2 cellular contexts compared by ENCODE assay signal in the genomic region with DNA sequence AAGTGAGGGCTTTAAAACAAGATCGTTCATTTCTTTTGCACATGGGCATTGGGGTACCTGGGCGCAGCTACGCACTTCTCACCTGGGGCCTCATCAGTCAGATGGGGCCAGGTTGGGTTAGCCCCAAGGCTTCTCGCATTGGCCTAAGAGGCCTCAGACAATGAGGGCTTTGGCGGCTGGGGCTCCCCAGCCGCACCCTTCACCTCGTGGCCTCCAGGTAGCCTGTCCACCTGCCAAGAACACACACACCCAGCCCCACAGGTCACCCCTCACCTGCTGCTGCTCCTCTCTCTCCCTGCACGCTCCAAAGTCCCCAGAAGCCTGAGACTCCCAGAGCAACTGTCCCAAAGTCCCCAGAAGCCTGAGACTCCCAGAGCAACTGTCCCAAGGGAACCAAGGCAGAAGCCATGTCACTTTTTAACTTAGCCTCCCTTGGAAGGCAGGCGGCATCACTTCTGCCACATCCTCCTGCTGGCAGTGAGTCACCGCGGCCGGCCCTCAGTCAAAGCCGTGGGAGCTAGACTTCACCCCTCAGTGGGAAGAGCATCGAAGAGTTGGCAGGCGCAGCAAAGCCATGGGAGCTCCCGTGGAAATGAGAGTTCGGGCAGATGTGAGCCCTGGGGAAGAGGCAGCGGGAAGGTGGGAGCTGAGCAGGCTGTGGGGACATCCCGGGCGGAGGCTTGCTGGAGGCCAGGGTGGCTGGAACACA.
TF ChIP-seq lines count a peak whose summit lies in the region.

No MANE protein-coding gene starts in this region.

TF ChIP-seq in K562, 482 proteins besides CTCF, POLR2A, EP300 and RAD21 (continued from another document):
- TF ChIP-seq, protein P1, sequence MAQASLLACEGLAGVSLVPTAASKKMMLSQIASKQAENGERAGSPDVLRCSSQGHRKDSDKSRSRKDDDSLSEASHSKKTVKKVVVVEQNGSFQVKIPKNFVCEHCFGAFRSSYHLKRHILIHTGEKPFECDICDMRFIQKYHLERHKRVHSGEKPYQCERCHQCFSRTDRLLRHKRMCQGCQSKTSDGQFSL (CRISPR knock-in tag; IDR thresholded peaks at IDR 0.05) = no peak
- TF ChIP-seq, protein P1 (tag; IDR thresholded peaks at IDR 0.05) = no peak
- TF ChIP-seq POLR2G (IDR thresholded peaks at IDR 0.05; ENCODE audit: low read depth, low read length) (peak; percentile 62), STAT5B (CRISPR knock-in tag; IDR thresholded peaks at IDR 0.05) (no peak), KLF1 (tag; IDR thresholded peaks at IDR 0.05) (no peak)

TF ChIP-seq in neural cell, 6 proteins besides CTCF, POLR2A, EP300 and RAD21 (continued from another document):
- TF ChIP-seq EZH2 (IDR thresholded peaks at IDR 0.05; ENCODE audit: borderline replicate concordance, insufficient read depth, low read length, poor library complexity, severe bottlenecking) (no peak), MXI1 (conservative IDR thresholded peaks at IDR 0.05; ENCODE audit: poor library complexity, severe bottlenecking) (no peak)
TF ChIP-seq in neural cell: peak in this region for 0.
